In genomic region chr3:32305477-32305876, GRCh38 we compare ENCODE assay signal across 18 cellular contexts.
"Had no signal": no experiment of that assay in that cellular context is flagged by ENCODE, and none has a peak within 500 bp of the region (broad histone marks: within the 10 kb centered on the region; RNA-seq: fewer than 3 reads in every experiment).

No MANE protein-coding gene starts in this region.

- H3K27me3 Mint-ChIP-seq: naive thymus-derived CD4-positive, alpha-beta T cell had no signal

- H3K9me3 ChIP-seq: gastrocnemius medialis, ovary, spleen, tibial artery had no signal

- H3K27me3 ChIP-seq: gastrocnemius medialis, ovary, spleen, tibial artery had no signal

- ATAC-seq: effector memory CD8-positive, alpha-beta T cell; gastrocnemius medialis; naive thymus-derived CD4-positive, alpha-beta T cell had no signal

- H3K27ac Mint-ChIP-seq: activated naive CD4-positive, alpha-beta T cell treated with anti-CD3 and anti-CD28 coated beads, Interleukin-2, amount 50 U/mL, for 72 hours; effector memory CD8-positive, alpha-beta T cell; immature natural killer cell had no signal

- H3K4me3 ChIP-seq: gastrocnemius medialis, ovary, spleen, tibial artery had no signal

- H3K27ac ChIP-seq: ovary, tibial artery had no signal

- DNase-seq: activated CD4-positive, alpha-beta T cell treated with anti-CD3 and anti-CD28 coated beads, Interleukin-2, amount 50 U/mL, for 4 hours; activated CD4-positive, CD25-positive, alpha-beta regulatory T cell treated with anti-CD3 and anti-CD28 coated beads, Interleukin-2, amount 50 U/mL, for 72 hours; activated gamma-delta T cell treated with Interleukin-2 at 50 U/mL for 16 hours; amygdala; caudate nucleus; effector memory CD8-positive, alpha-beta T cell; gastrocnemius medialis; head of caudate nucleus; immature natural killer cell; kidney glomerular epithelial cell; mesendoderm; naive thymus-derived CD4-positive, alpha-beta T cell; ovary; spleen; stimulated activated naive CD4-positive, alpha-beta T cell; T-helper 9 cell; tibial artery had no signal

- H3K9me3 Mint-ChIP-seq: effector memory CD8-positive, alpha-beta T cell; immature natural killer cell had no signal

- H3K36me3 ChIP-seq: gastrocnemius medialis, ovary, spleen, tibial artery had no signal

- H3K4me3 Mint-ChIP-seq: effector memory CD8-positive, alpha-beta T cell; immature natural killer cell had no signal
